ENCODE assay signal across 9 cellular contexts in genomic region chr11:12066056-12066798, GRCh38. TPM values are rescaled to one million over a fixed set of nuclear protein-coding genes. Genes with fewer than 3 reads are reported as not detected.
A peak's percentile ranks its signal among the peaks of the same experiment; 100 is the strongest.
DNase-seq lines count a peak whose midpoint lies in the region; ATAC-seq and TF ChIP-seq lines count a peak whose summit lies in the region.
"Had no signal": no experiment of that assay in that cellular context is flagged by ENCODE, and none has a peak within 500 bp of the region (broad histone marks: within the 10 kb centered on the region; RNA-seq: fewer than 3 reads in every experiment).

No MANE protein-coding gene starts in this region.

- no peaks in the 10 kb centered on the region for H3K9me3 ChIP-seq in adrenal gland (replicated peaks in 1 of 3)
- no peaks in the 10 kb centered on the region for H3K9me3 ChIP-seq in thoracic aorta

- no peak for TF ChIP-seq POLR2A in adrenal gland (IDR thresholded peaks at IDR 0.05)

- H3K27me3 ChIP-seq in adrenal gland: no peaks in the 10 kb centered on the region
- H3K27me3 ChIP-seq in thoracic aorta (replicated peaks; ENCODE audit: insufficient read depth): no peaks in the 10 kb centered on the region

- intact Hi-C loops in adrenal gland (cut with DNase I): no loop called here

- TF ChIP-seq CTCF in adrenal gland (IDR thresholded peaks at IDR 0.05) (no peak), thoracic aorta (IDR thresholded peaks at IDR 0.05) (no peak)

- H3K4me1 ChIP-seq in adrenal gland (replicated peaks in 1 of 2) (peaks cover 0 to 8% of the 10 kb centered on the region in 2 donors), thoracic aorta (ENCODE audit: control insufficient read depth in 1 of 2, low read depth in 2 of 2) (peaks cover 11 to 20% of the 10 kb centered on the region in 2 donors)

- no peaks in the 10 kb centered on the region for H3K36me3 ChIP-seq in adrenal gland (replicated peaks in 1 of 2)
- no peaks in the 10 kb centered on the region for H3K36me3 ChIP-seq in thoracic aorta

- H3K27ac ChIP-seq in adrenal gland: peak overlapping the region in 3 of 5 donors; percentile 36 to 76 (median 41)
- H3K27ac ChIP-seq in thoracic aorta: peak overlapping the region; percentile 6 to 63
- H3K27ac ChIP-seq: 22Rv1 had no signal

- peak; percentile 92 for ATAC-seq in thoracic aorta (ENCODE audit: insufficient number of reproducible peaks, low FRiP score, low read depth)

- DNase-seq in DMS 273 (lab: John Stamatoyannopoulos, UW; ENCODE audit: unreplicated experiment) (peak; percentile 5), DMS 273 treated with DMSO at 0.1 percent for 48 hours (lab: John Stamatoyannopoulos, UW) (no peak), adrenal gland (peak; percentile 59 to 88 (median 85)), iPS-NIHi7 (ENCODE audit: extremely low spot score) (peak; percentile 46), thoracic aorta (ENCODE audit: low spot score) (peak; percentile 49), NCI-H2196 (lab: John Stamatoyannopoulos, UW; ENCODE audit: unreplicated experiment) (no peak), epidermal melanocyte (ENCODE audit: insufficient read length, low spot score) (no peak)
- no peak for DNase-seq in activated effector memory CD4-positive, alpha-beta T cell treated with anti-CD3 and anti-CD28 coated beads, Interleukin-2, amount 50 U/mL, for 16 hours

- no peak overlapping the region for H3K4me3 ChIP-seq in adrenal gland
- no peak overlapping the region for H3K4me3 ChIP-seq in thoracic aorta

- 52 to 65% (median 55%) methylated on average over 7 of the region's 7 CpGs for WGBS in adrenal gland, 4 donors

RNA-seq across cellular contexts. Expression of gene MICAL2, which starts 44.2 kb away (rescaled TPM):
- total RNA-seq in adrenal gland (10 to 100 TPM; 25.7 to 80.5 (median 46.6) TPM), thoracic aorta (100 to 1,000 TPM; 791 to 989 TPM)
- 10 to 100 TPM in 2 of 3 donors, 1 to 10 TPM in 1; 8.7 to 18.2 (median 12.1) TPM for polyA plus RNA-seq in adrenal gland

RNA-seq across cellular contexts. Expression of gene DKK3, which starts 57.8 kb away (rescaled TPM):
- total RNA-seq in adrenal gland (100 to 1,000 TPM in 5 of 8 donors, 10 to 100 TPM in 3; 57.9 to 330 (median 113) TPM), thoracic aorta (100 to 1,000 TPM; 732 to 847 TPM)
- polyA plus RNA-seq in adrenal gland: 100 to 1,000 TPM in 1 of 3 donors, 10 to 100 TPM in 2; 73.6 to 175 (median 74.6) TPM

Comparison
In these comparisons a context has a peak if more than half of its experiments do, and no peak if none do; other contexts are left out.
1. DNase-seq: peak in DMS 273 (single experiment), adrenal gland (7 of 7), iPS-NIHi7 (single experiment) and thoracic aorta (single experiment); none in DMS 273 treated with DMSO at 0.1 percent for 48 hours (single experiment), activated effector memory CD4-positive, alpha-beta T cell treated with anti-CD3 and anti-CD28 coated beads, Interleukin-2, amount 50 U/mL, for 16 hours (single experiment), NCI-H2196 (single experiment) and epidermal melanocyte (single experiment).
2. RNA of gene MICAL2, which starts 44.2 kb away (total RNA-seq): 791 to 989 TPM in thoracic aorta; 25.7 to 80.5 TPM in adrenal gland; every median in the first group is over 4 times any median in the second.